Comparison of ENCODE assay signal across 8 cellular contexts in genomic region chr7:134632937-134633540, GRCh38. TPM values are rescaled to one million over a fixed set of nuclear protein-coding genes. Genes with fewer than 3 reads are reported as not detected.
A peak's percentile ranks its signal among the peaks of the same experiment; 100 is the strongest.
DNase-seq lines count a peak whose midpoint lies in the region; ATAC-seq and TF ChIP-seq lines count a peak whose summit lies in the region.

No MANE protein-coding gene starts in this region.

- peaks cover 7% of the 10 kb centered on the region for H3K4me1 Mint-ChIP-seq in chondrocyte (ENCODE audit: low read depth)
- H3K4me1 Mint-ChIP-seq in T-helper 2 cell treated with Interferon-gamma antibody and Interleukin-4, amounts not matched to agents 5 μg/mL and 100 μg/mL, for 36 hours (ENCODE audit: low read depth), result peaks cover 23% of the 10 kb centered on the region

- no peak overlapping the region for H2BK15ac ChIP-seq in mesendoderm (replicated peaks; ENCODE audit: low read depth)

- no peak overlapping the region for H3K4me3 ChIP-seq in mesendoderm (ENCODE audit: low read length)

- WGBS in mesendoderm (ENCODE audit: extremely low coverage, insufficient coverage, low lambda C conversion rate), result no CpG with 5 or more reads among the region's 5 CpGs

- no peak overlapping the region for H2BK5ac ChIP-seq in mesendoderm (ENCODE audit: low read length)

- H3K27me3 Mint-ChIP-seq in chondrocyte (ENCODE audit: low read depth), result peaks cover 4% of the 10 kb centered on the region
- peaks cover 5% of the 10 kb centered on the region for H3K27me3 Mint-ChIP-seq in T-helper 2 cell treated with Interferon-gamma antibody and Interleukin-4, amounts not matched to agents 5 μg/mL and 100 μg/mL, for 36 hours (ENCODE audit: low read depth)

- H3K79me2 ChIP-seq in mesendoderm (ENCODE audit: control insufficient read depth, insufficient read depth, low read length), result no peaks in the 10 kb centered on the region

- no peak overlapping the region for H3K9ac ChIP-seq in mesendoderm (ENCODE audit: low read length)

- peak; percentile 36 for ATAC-seq in HG03175 (IDR thresholded peaks at IDR 0.05; ENCODE audit: unreplicated experiment)
- ATAC-seq in GM19463 (IDR thresholded peaks at IDR 0.05; ENCODE audit: unreplicated experiment), result no peak

- no peak overlapping the region for H4K8ac ChIP-seq in mesendoderm (ENCODE audit: low read depth, low read length)

- no peaks in the 10 kb centered on the region for H3K79me1 ChIP-seq in mesendoderm (ENCODE audit: low read length)

- no peak overlapping the region for H2AK5ac ChIP-seq in mesendoderm (ENCODE audit: low read length)

- H3K27me3 ChIP-seq in mesendoderm (ENCODE audit: insufficient read depth, low read length, poor library complexity), result no peaks in the 10 kb centered on the region

- peak; percentile 82 for TF ChIP-seq CTCF in chondrocyte (IDR thresholded peaks at IDR 0.05)

- peaks cover 1% of the 10 kb centered on the region for H3K36me3 Mint-ChIP-seq in chondrocyte (ENCODE audit: low read depth)
- H3K36me3 Mint-ChIP-seq in T-helper 2 cell treated with Interferon-gamma antibody and Interleukin-4, amounts not matched to agents 5 μg/mL and 100 μg/mL, for 36 hours (ENCODE audit: low read depth), result peaks cover 10% of the 10 kb centered on the region

- no peak overlapping the region for H3K4me2 ChIP-seq in mesendoderm (ENCODE audit: low read length)

- H4K5ac ChIP-seq in mesendoderm (ENCODE audit: low read length), result no peak overlapping the region

- no peak overlapping the region for H3K27ac ChIP-seq in mesendoderm (ENCODE audit: low read depth, low read length)

- H3K4me3 Mint-ChIP-seq in chondrocyte (ENCODE audit: unreplicated experiment), result no peak overlapping the region
- no peak overlapping the region for H3K4me3 Mint-ChIP-seq in T-helper 2 cell treated with Interferon-gamma antibody and Interleukin-4, amounts not matched to agents 5 μg/mL and 100 μg/mL, for 36 hours

- no peak overlapping the region for H3K18ac ChIP-seq in mesendoderm (ENCODE audit: low read length)

- H3K36me3 ChIP-seq in mesendoderm (ENCODE audit: control insufficient read depth, insufficient read depth, low read length), result no peaks in the 10 kb centered on the region

- H3K9me3 Mint-ChIP-seq in chondrocyte (ENCODE audit: low read depth), result no peaks in the 10 kb centered on the region
- H3K9me3 Mint-ChIP-seq in T-helper 2 cell treated with Interferon-gamma antibody and Interleukin-4, amounts not matched to agents 5 μg/mL and 100 μg/mL, for 36 hours, result peaks cover 6% of the 10 kb centered on the region

- H3K4me1 ChIP-seq in mesendoderm (ENCODE audit: control insufficient read depth, low read depth, low read length), result no peaks in the 10 kb centered on the region

- DNase-seq in stimulated activated CD4-positive, alpha-beta T cell treated with anti-CD3 and anti-CD28 coated beads, Interleukin-15, amount 100 ng/mL, for 24 hours, result peak; percentile 8
- no peak for DNase-seq in stimulated activated CD4-positive, alpha-beta T cell treated with anti-CD3 and anti-CD28 coated beads, Interleukin-2, amount 100 ng/mL, for 24 hours
- DNase-seq in RKO (ENCODE audit: low spot score), result peak; percentile 68
- no peak for DNase-seq in chondrocyte (ENCODE audit: low spot score)
- peak; percentile 66 for DNase-seq in mesendoderm
- no peak for DNase-seq in T-helper 2 cell treated with Interferon-gamma antibody and Interleukin-4, amounts not matched to agents 5 μg/mL and 100 μg/mL, for 36 hours (ENCODE audit: low spot score)

- H3K4ac ChIP-seq in mesendoderm (ENCODE audit: low read depth, low read length), result no peak overlapping the region

- no peak overlapping the region for H3K56ac ChIP-seq in mesendoderm (ENCODE audit: low read length)

- H3K27ac Mint-ChIP-seq in chondrocyte (ENCODE audit: unreplicated experiment), result no peak overlapping the region
- no peak overlapping the region for H3K27ac Mint-ChIP-seq in T-helper 2 cell treated with Interferon-gamma antibody and Interleukin-4, amounts not matched to agents 5 μg/mL and 100 μg/mL, for 36 hours

- no peak overlapping the region for H3K23ac ChIP-seq in mesendoderm (ENCODE audit: low read length)

- H2BK120ac ChIP-seq in mesendoderm (ENCODE audit: low read depth, low read length), result no peak overlapping the region

RNA-seq across cellular contexts. Expression of gene BPGM, which starts 13.6 kb away (rescaled TPM):
- 26.1 to 29.6 TPM (median 29.5 TPM) in 3 replicates for total RNA-seq in chondrocyte
- polyA plus RNA-seq in mesendoderm (2013, experiment 1 of 2), result 14.5 TPM
- polyA plus RNA-seq in mesendoderm (2013, experiment 2 of 2), result 14.2 TPM

Comparison
In these comparisons a context has a peak if more than half of its experiments do, and no peak if none do; other contexts are left out.
1. DNase-seq: peak in stimulated activated CD4-positive, alpha-beta T cell treated with anti-CD3 and anti-CD28 coated beads, Interleukin-15, amount 100 ng/mL, for 24 hours (single experiment), RKO (single experiment) and mesendoderm (single experiment); none in stimulated activated CD4-positive, alpha-beta T cell treated with anti-CD3 and anti-CD28 coated beads, Interleukin-2, amount 100 ng/mL, for 24 hours (0 of 2), chondrocyte (single experiment) and T-helper 2 cell treated with Interferon-gamma antibody and Interleukin-4, amounts not matched to agents 5 μg/mL and 100 μg/mL, for 36 hours (single experiment).